ENCODE assay signal across 14 cellular contexts in the genomic region with DNA sequence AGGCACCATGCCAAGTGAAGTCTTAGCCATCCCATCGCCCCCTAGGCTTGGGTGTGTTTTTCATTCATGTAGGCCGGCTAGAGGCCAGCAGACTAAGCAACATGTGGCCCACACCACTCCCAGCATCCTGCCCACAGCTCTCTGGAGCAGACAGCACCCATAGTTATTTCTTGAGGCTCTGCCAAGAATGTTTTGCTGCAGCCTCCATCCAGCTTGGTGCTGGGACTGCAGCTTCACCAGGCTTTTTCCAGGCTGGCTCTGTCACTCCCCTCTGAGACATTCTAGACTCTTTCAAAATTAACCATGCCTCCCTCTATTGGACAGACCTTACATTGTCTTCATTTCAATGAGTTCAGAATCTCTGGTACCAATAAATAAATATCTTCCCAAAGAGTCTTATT.
DNase-seq lines count a peak whose midpoint lies in the region; ATAC-seq and TF ChIP-seq lines count a peak whose summit lies in the region.
"Had no signal": no experiment of that assay in that cellular context is flagged by ENCODE, and none has a peak within 500 bp of the region (broad histone marks: within the 10 kb centered on the region; RNA-seq: fewer than 3 reads in every experiment).

No MANE protein-coding gene starts in this region.

- H3K4me3 ChIP-seq in AG04449 (ENCODE audit: low read depth, low read length) (no peak overlapping the region), HEK293 (ENCODE audit: low read depth, low read length) (no peak overlapping the region), WERI-Rb-1 (ENCODE audit: low read depth, low read length) (no peak overlapping the region)
- H3K4me3 ChIP-seq: body of pancreas had no signal

- no peaks in the 10 kb centered on the region for H3K4me1 ChIP-seq in HEK293 (ENCODE audit: control insufficient read depth, insufficient read depth, low read length)
- H3K4me1 ChIP-seq: body of pancreas had no signal

- H3K27ac ChIP-seq in HEK293 (ENCODE audit: extremely low read depth, low read depth, low read length): no peak overlapping the region
- no peak overlapping the region for H3K27ac ChIP-seq in WERI-Rb-1
- H3K27ac ChIP-seq: body of pancreas had no signal

- no peak overlapping the region for H3K27ac Mint-ChIP-seq in chondrocyte (ENCODE audit: unreplicated experiment)
- H3K27ac Mint-ChIP-seq in activated T-helper 1 cell treated with anti-CD3 and anti-CD28 coated beads, Interleukin-12 subunit alpha, Interleukin-12 subunit beta, Interleukin-2, Interleukin-4 antibody, amounts not matched to agents 30 ng/mL and 10 ng/mL and 1 ng/mL, durations not matched to agents 14 hours and 24 hours and 36 hours: no peak overlapping the region
- H3K27ac Mint-ChIP-seq in activated naive CD4-positive, alpha-beta T cell treated with anti-CD3 and anti-CD28 coated beads, Interleukin-2, amount 10 ng/mL, durations not matched to agents 7 days and 5 days: no peak overlapping the region
- H3K27ac Mint-ChIP-seq: B cell, immature natural killer cell had no signal

- intact Hi-C loops in activated T-helper 1 cell treated with anti-CD3 and anti-CD28 coated beads, Interleukin-12 subunit alpha, Interleukin-12 subunit beta, Interleukin-2, Interleukin-4 antibody, amounts not matched to agents 30 ng/mL and 10 ng/mL and 1 ng/mL, durations not matched to agents 14 hours and 24 hours and 36 hours (cut with micrococcal nuclease): no loop called here

- H3K4me3 Mint-ChIP-seq in chondrocyte (ENCODE audit: unreplicated experiment): no peak overlapping the region
- H3K4me3 Mint-ChIP-seq in activated T-helper 1 cell treated with anti-CD3 and anti-CD28 coated beads, Interleukin-12 subunit alpha, Interleukin-12 subunit beta, Interleukin-2, Interleukin-4 antibody, amounts not matched to agents 30 ng/mL and 10 ng/mL and 1 ng/mL, durations not matched to agents 14 hours and 24 hours and 36 hours: no peak overlapping the region
- no peak overlapping the region for H3K4me3 Mint-ChIP-seq in activated naive CD4-positive, alpha-beta T cell treated with anti-CD3 and anti-CD28 coated beads, Interleukin-2, amount 10 ng/mL, durations not matched to agents 7 days and 5 days
- H3K4me3 Mint-ChIP-seq: B cell; immature natural killer cell; naive thymus-derived CD8-positive, alpha-beta T cell had no signal

- TF ChIP-seq CTCF in AG04449 (IDR thresholded peaks at IDR 0.05; ENCODE audit: insufficient read depth, low read length, missing control alignments): no peak
- TF ChIP-seq CTCF in HEK293 (tag by site-specific recombination; IDR thresholded peaks at IDR 0.05): no peak
- TF ChIP-seq CTCF in chondrocyte (IDR thresholded peaks at IDR 0.05): peak; percentile 9
- TF ChIP-seq CTCF in WERI-Rb-1 (IDR thresholded peaks at IDR 0.05; ENCODE audit: low read depth, low read length): no peak

- peaks cover 24% of the 10 kb centered on the region for H3K27me3 Mint-ChIP-seq in chondrocyte (ENCODE audit: low read depth)
- no peaks in the 10 kb centered on the region for H3K27me3 Mint-ChIP-seq in activated T-helper 1 cell treated with anti-CD3 and anti-CD28 coated beads, Interleukin-12 subunit alpha, Interleukin-12 subunit beta, Interleukin-2, Interleukin-4 antibody, amounts not matched to agents 30 ng/mL and 10 ng/mL and 1 ng/mL, durations not matched to agents 14 hours and 24 hours and 36 hours (ENCODE audit: insufficient read depth)
- H3K27me3 Mint-ChIP-seq in activated naive CD4-positive, alpha-beta T cell treated with anti-CD3 and anti-CD28 coated beads, Interleukin-2, amount 10 ng/mL, durations not matched to agents 7 days and 5 days: peaks cover 3% of the 10 kb centered on the region
- H3K27me3 Mint-ChIP-seq: B cell had no signal

- no peaks in the 10 kb centered on the region for H3K27me3 ChIP-seq in WERI-Rb-1 (ENCODE audit: insufficient read depth, low read depth, severe bottlenecking)
- H3K27me3 ChIP-seq: body of pancreas had no signal

- no peaks in the 10 kb centered on the region for H3K4me1 Mint-ChIP-seq in chondrocyte (ENCODE audit: low read depth)
- H3K4me1 Mint-ChIP-seq in activated T-helper 1 cell treated with anti-CD3 and anti-CD28 coated beads, Interleukin-12 subunit alpha, Interleukin-12 subunit beta, Interleukin-2, Interleukin-4 antibody, amounts not matched to agents 30 ng/mL and 10 ng/mL and 1 ng/mL, durations not matched to agents 14 hours and 24 hours and 36 hours (ENCODE audit: low read depth): no peaks in the 10 kb centered on the region
- no peaks in the 10 kb centered on the region for H3K4me1 Mint-ChIP-seq in activated naive CD4-positive, alpha-beta T cell treated with anti-CD3 and anti-CD28 coated beads, Interleukin-2, amount 10 ng/mL, durations not matched to agents 7 days and 5 days
- H3K4me1 Mint-ChIP-seq: B cell; naive thymus-derived CD8-positive, alpha-beta T cell had no signal

- no peaks in the 10 kb centered on the region for H3K36me3 Mint-ChIP-seq in chondrocyte (ENCODE audit: low read depth)
- H3K36me3 Mint-ChIP-seq in activated T-helper 1 cell treated with anti-CD3 and anti-CD28 coated beads, Interleukin-12 subunit alpha, Interleukin-12 subunit beta, Interleukin-2, Interleukin-4 antibody, amounts not matched to agents 30 ng/mL and 10 ng/mL and 1 ng/mL, durations not matched to agents 14 hours and 24 hours and 36 hours (ENCODE audit: low read depth): peaks cover 2% of the 10 kb centered on the region
- no peaks in the 10 kb centered on the region for H3K36me3 Mint-ChIP-seq in activated naive CD4-positive, alpha-beta T cell treated with anti-CD3 and anti-CD28 coated beads, Interleukin-2, amount 10 ng/mL, durations not matched to agents 7 days and 5 days
- H3K36me3 Mint-ChIP-seq: naive thymus-derived CD8-positive, alpha-beta T cell had no signal

- no peaks in the 10 kb centered on the region for H3K9me3 ChIP-seq in HEK293 (ENCODE audit: control insufficient read depth, insufficient read depth, low read depth, low read length)
- no peaks in the 10 kb centered on the region for H3K9me3 ChIP-seq in WERI-Rb-1 (ENCODE audit: severe bottlenecking)
- H3K9me3 ChIP-seq: body of pancreas had no signal

- no peaks in the 10 kb centered on the region for H3K36me3 ChIP-seq in HEK293 (ENCODE audit: control insufficient read depth in 2 of 2, insufficient read depth in 1 of 2, low read length in 2 of 2)
- H3K36me3 ChIP-seq in WERI-Rb-1: no peaks in the 10 kb centered on the region

- H3K9me3 Mint-ChIP-seq in chondrocyte (ENCODE audit: low read depth): no peaks in the 10 kb centered on the region
- H3K9me3 Mint-ChIP-seq in activated T-helper 1 cell treated with anti-CD3 and anti-CD28 coated beads, Interleukin-12 subunit alpha, Interleukin-12 subunit beta, Interleukin-2, Interleukin-4 antibody, amounts not matched to agents 30 ng/mL and 10 ng/mL and 1 ng/mL, durations not matched to agents 14 hours and 24 hours and 36 hours: peaks cover 4% of the 10 kb centered on the region
- no peaks in the 10 kb centered on the region for H3K9me3 Mint-ChIP-seq in activated naive CD4-positive, alpha-beta T cell treated with anti-CD3 and anti-CD28 coated beads, Interleukin-2, amount 10 ng/mL, durations not matched to agents 7 days and 5 days
- H3K9me3 Mint-ChIP-seq: immature natural killer cell; naive thymus-derived CD8-positive, alpha-beta T cell had no signal

- DNase-seq in AG04449 (ENCODE audit: low read depth, low spot score) (peak; percentile 53), chondrocyte (ENCODE audit: low spot score) (no peak), iris pigment epithelial cell (ENCODE audit: low read depth) (peak; percentile 35), WERI-Rb-1 (no peak)
- DNase-seq in activated T-helper 1 cell treated with anti-CD3 and anti-CD28 coated beads, Interleukin-12 subunit alpha, Interleukin-12 subunit beta, Interleukin-2, Interleukin-4 antibody, amounts not matched to agents 30 ng/mL and 10 ng/mL and 1 ng/mL, durations not matched to agents 14 hours and 24 hours and 36 hours (ENCODE audit: low spot score): no peak
- no peak for DNase-seq in activated naive CD4-positive, alpha-beta T cell treated with anti-CD3 and anti-CD28 coated beads, Interleukin-2, amount 10 ng/mL, durations not matched to agents 7 days and 5 days
- DNase-seq: activated CD4-positive, alpha-beta T cell treated with anti-CD3 and anti-CD28 coated beads for 4 hours; GDM1; immature natural killer cell; naive thymus-derived CD8-positive, alpha-beta T cell had no signal

- CTCF ChIA-PET in AG04449 (lab: Yijun Ruan, JAX) (interaction anchor here (0.9 to 2.4 kb wide), 3 partner anchors 9 to 60 kb away, joined by 3 to 8 read pairs (median 3); no protein-coding TSS in a partner anchor), HEK293 (lab: Yijun Ruan, JAX) (no interaction called here)
- CTCF ChIA-PET in activated naive CD4-positive, alpha-beta T cell treated with anti-CD3 and anti-CD28 coated beads, Interleukin-2, amount 10 ng/mL, durations not matched to agents 7 days and 5 days (lab: Charles Lee): no interaction called here

- POLR2A ChIA-PET in AG04449 (lab: Yijun Ruan, JAX) (no interaction called here), HEK293 (lab: Yijun Ruan, JAX) (no interaction called here)

- ATAC-seq in GM19324 (IDR thresholded peaks at IDR 0.05; ENCODE audit: low FRiP score, unreplicated experiment): no peak
- ATAC-seq: body of pancreas; naive thymus-derived CD8-positive, alpha-beta T cell had no signal

TF ChIP-seq in HEK293, 187 proteins besides CTCF, POLR2A, EP300 and RAD21:
- TF ChIP-seq SCRT2 (tag by site-specific recombination; IDR thresholded peaks at IDR 0.05) (peak; percentile 33; the same call in 1 of the 2 replicates), REPIN1 (tag by site-specific recombination; IDR thresholded peaks at IDR 0.05; ENCODE audit: low read depth) (no peak)

Comparison
In these comparisons a context has a peak if more than half of its experiments do, and no peak if none do; other contexts are left out.
1. DNase-seq: peak in AG04449 (single experiment) and iris pigment epithelial cell (single experiment); none in chondrocyte (single experiment), WERI-Rb-1 (single experiment), activated T-helper 1 cell treated with anti-CD3 and anti-CD28 coated beads, Interleukin-12 subunit alpha, Interleukin-12 subunit beta, Interleukin-2, Interleukin-4 antibody, amounts not matched to agents 30 ng/mL and 10 ng/mL and 1 ng/mL, durations not matched to agents 14 hours and 24 hours and 36 hours (single experiment) and activated naive CD4-positive, alpha-beta T cell treated with anti-CD3 and anti-CD28 coated beads, Interleukin-2, amount 10 ng/mL, durations not matched to agents 7 days and 5 days (single experiment).